ENCODE assay signal across 8 cellular contexts in the genomic region with DNA sequence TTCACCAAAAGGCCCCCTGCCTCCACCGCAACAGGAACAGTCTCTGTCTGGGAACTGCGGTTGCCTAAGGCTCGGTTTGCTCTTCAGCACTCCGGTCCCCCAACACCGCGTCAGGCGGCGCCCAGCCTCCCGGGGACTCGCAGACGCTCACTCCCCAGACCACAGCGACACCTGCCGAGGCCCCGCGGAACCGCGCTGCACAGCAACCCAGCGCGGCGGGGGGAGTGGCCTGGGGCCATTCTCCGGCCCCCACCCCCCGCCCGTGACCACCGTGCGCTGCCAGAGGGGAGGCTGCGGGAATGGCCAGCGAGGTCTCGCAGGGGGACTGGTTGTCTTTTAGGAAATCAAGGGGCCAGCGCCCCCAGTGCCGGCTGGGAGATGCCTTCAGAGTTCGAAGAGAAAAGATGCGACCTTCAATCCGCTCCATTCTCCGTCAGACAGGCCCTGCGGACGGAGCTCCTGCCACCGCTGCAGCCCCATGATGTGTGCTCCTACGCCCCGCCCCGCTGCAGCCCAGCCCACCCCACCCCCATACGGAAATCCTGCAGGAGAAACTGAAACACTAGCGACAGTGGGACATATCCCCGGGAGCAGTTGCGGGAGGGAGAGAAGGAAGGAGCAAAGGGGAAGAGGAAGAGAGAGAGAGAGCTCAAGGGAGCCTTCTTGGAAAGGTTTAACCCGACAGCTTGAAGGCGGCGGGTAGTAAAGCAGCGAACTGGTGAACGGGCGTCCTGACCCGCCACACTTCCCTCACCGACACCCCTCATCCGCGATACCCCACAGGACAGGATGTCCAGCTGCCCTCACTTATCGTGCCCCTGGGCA.
A peak's percentile ranks its signal among the peaks of the same experiment; 100 is the strongest.
DNase-seq lines count a peak whose midpoint lies in the region; ATAC-seq and TF ChIP-seq lines count a peak whose summit lies in the region.

No MANE protein-coding gene starts in this region.

- DNase-seq in SIG-M5 treated with dmso at 0.1 percent for 504 hours (lab: John Stamatoyannopoulos, UW; ENCODE audit: unreplicated experiment) (peak; percentile 49), SIG-M5 (lab: John Stamatoyannopoulos, UW) (no peak), NCI-H2107 (lab: John Stamatoyannopoulos, UW) (peak; percentile 71), WTC11 (ENCODE audit: low spot score) (peak; percentile 96), cardiac fibroblast (ENCODE audit: low read depth in 2 of 2) (peak; percentile 75 to 80), iris pigment epithelial cell (ENCODE audit: low read depth) (peak; percentile 70), spleen (peak; percentile 97)

- peaks cover 24% of the 10 kb centered on the region for H3K4me1 Mint-ChIP-seq in WTC11

- intact Hi-C loops in spleen (cut with DNase I; ENCODE audit: low total_unique reads) = no loop called here

- H3K27me3 Mint-ChIP-seq in WTC11 (ENCODE audit: low read depth) = peaks cover 19% of the 10 kb centered on the region

- ATAC-seq in HG03039 (IDR thresholded peaks at IDR 0.05; ENCODE audit: unreplicated experiment) (peak; percentile 99), WTC11 (peak; percentile 94)

- peaks cover 0 to 6% (median 0%) of the 10 kb centered on the region in 8 donors for H3K9me3 ChIP-seq in spleen

- TF ChIP-seq POLR2A in spleen (IDR thresholded peaks at IDR 0.05) = no peak

- peaks cover 10% of the 10 kb centered on the region for H3K36me3 Mint-ChIP-seq in WTC11

- POLR2A ChIA-PET in WTC11 (lab: Charles Lee) = interaction anchor here (0.6 to 1.5 kb wide), 5 partner anchors 109 to 1306 kb away, joined by 3 to 5 read pairs (median 4); a partner anchor contains a TSS

- H3K4me3 ChIP-seq in cardiac fibroblast (replicated peaks in 1 of 2; ENCODE audit: low read depth in 2 of 2, low read length in 2 of 2) = peak overlapping the region; percentile 66 to 70
- H3K4me3 ChIP-seq in spleen = peak overlapping the region; percentile 42 to 79 (median 61)

- 0 to 1% (median 0%) methylated on average over 37 to 55 of the region's 55 CpGs for WGBS in spleen, 5 donors

- H3K9me3 Mint-ChIP-seq in WTC11 = peaks cover 43% of the 10 kb centered on the region

- H3K27me3 ChIP-seq in spleen (replicated peaks in 1 of 7) = peaks cover 0 to 22% (median 0%) of the 10 kb centered on the region in 7 donors

- CTCF ChIA-PET in WTC11 (lab: Charles Lee) = interaction anchor here (0.5 to 2.7 kb wide), 66 partner anchors 9 to 1033 kb away, joined by 3 to 31 read pairs (median 4); a partner anchor contains a TSS

- no peaks in the 10 kb centered on the region for H3K36me3 ChIP-seq in spleen

- peak overlapping the region; percentile 76 for H3K27ac Mint-ChIP-seq in WTC11

- peaks cover 0 to 21% (median 12%) of the 10 kb centered on the region in 6 donors for H3K4me1 ChIP-seq in spleen

- H3K27ac ChIP-seq in spleen = peak overlapping the region; percentile 73 to 92 (median 85)

- H3K4me3 Mint-ChIP-seq in WTC11 = peak overlapping the region; percentile 77

- TF ChIP-seq CTCF in WTC11 (IDR thresholded peaks at IDR 0.05) = peak; percentile 87; the same call in 1 of the 2 replicates
- peak; percentile 76 for TF ChIP-seq CTCF in cardiac fibroblast (IDR thresholded peaks at IDR 0.05; ENCODE audit: low read depth, low read length)
- peak; percentile 90 to 99 (median 96) for TF ChIP-seq CTCF in spleen (IDR thresholded peaks at IDR 0.05 in 8 of 11, conservative IDR thresholded peaks at IDR 0.05 in 3 of 11)

TF ChIP-seq in WTC11, 78 proteins besides CTCF, POLR2A, EP300 and RAD21 (continues in another document):
- TF ChIP-seq ZNF396 (CRISPR knock-in tag; IDR thresholded peaks at IDR 0.05; ENCODE audit: borderline replicate concordance) (no peak), FOXP1 (CRISPR knock-in tag; IDR thresholded peaks at IDR 0.05; ENCODE audit: borderline replicate concordance) (peak; percentile 82; the same call in 1 of the 2 replicates), RELA (CRISPR knock-in tag; IDR thresholded peaks at IDR 0.05; ENCODE audit: borderline replicate concordance) (no peak), GTF2I (CRISPR knock-in tag; conservative IDR thresholded peaks at IDR 0.05) (no peak), ZNF671 (CRISPR knock-in tag; IDR thresholded peaks at IDR 0.05) (no peak), ZNF219 (CRISPR knock-in tag; IDR thresholded peaks at IDR 0.05; ENCODE audit: borderline replicate concordance) (no peak), KAT7 (CRISPR knock-in tag; IDR thresholded peaks at IDR 0.05; ENCODE audit: borderline replicate concordance) (no peak), TCF7 (CRISPR knock-in tag; IDR thresholded peaks at IDR 0.05; ENCODE audit: low read depth) (no peak), ZNF423 (CRISPR knock-in tag; IDR thresholded peaks at IDR 0.05) (peak; percentile 41), ETV6 (CRISPR knock-in tag; IDR thresholded peaks at IDR 0.05) (peak; percentile 88; the same call in 1 of the 2 replicates)
- TF ChIP-seq, protein P1, sequence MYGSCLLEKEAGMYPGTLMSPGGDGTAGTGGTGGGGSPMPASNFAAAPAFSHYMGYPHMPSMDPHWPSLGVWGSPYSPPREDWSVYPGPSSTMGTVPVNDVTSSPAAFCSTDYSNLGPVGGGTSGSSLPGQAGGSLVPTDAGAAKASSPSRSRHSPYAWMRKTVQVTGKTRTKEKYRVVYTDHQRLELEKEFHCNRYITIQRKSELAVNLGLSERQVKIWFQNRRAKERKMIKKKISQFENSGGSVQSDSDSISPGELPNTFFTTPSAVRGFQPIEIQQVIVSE (CRISPR knock-in tag; IDR thresholded peaks at IDR 0.05; ENCODE audit: borderline replicate concordance) = no peak
- TF ChIP-seq, protein P2, sequence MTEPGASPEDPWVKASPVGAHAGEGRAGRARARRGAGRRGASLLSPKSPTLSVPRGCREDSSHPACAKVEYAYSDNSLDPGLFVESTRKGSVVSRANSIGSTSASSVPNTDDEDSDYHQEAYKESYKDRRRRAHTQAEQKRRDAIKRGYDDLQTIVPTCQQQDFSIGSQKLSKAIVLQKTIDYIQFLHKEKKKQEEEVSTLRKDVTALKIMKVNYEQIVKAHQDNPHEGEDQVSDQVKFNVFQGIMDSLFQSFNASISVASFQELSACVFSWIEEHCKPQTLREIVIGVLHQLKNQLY (CRISPR knock-in tag; IDR thresholded peaks at IDR 0.05) = no peak
- TF ChIP-seq, protein P3, sequence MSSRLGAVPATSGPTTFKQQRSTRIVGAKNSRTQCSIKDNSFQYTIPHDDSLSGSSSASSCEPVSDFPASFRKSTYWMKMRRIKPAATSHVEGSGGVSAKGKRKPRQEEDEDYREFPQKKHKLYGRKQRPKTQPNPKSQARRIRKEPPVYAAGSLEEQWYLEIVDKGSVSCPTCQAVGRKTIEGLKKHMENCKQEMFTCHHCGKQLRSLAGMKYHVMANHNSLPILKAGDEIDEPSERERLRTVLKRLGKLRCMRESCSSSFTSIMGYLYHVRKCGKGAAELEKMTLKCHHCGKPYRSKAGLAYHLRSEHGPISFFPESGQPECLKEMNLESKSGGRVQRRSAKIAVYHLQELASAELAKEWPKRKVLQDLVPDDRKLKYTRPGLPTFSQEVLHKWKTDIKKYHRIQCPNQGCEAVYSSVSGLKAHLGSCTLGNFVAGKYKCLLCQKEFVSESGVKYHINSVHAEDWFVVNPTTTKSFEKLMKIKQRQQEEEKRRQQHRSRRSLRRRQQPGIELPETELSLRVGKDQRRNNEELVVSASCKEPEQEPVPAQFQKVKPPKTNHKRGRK (CRISPR knock-in tag; IDR thresholded peaks at IDR 0.05; ENCODE audit: borderline replicate concordance) = no peak
- TF ChIP-seq, protein P4, sequence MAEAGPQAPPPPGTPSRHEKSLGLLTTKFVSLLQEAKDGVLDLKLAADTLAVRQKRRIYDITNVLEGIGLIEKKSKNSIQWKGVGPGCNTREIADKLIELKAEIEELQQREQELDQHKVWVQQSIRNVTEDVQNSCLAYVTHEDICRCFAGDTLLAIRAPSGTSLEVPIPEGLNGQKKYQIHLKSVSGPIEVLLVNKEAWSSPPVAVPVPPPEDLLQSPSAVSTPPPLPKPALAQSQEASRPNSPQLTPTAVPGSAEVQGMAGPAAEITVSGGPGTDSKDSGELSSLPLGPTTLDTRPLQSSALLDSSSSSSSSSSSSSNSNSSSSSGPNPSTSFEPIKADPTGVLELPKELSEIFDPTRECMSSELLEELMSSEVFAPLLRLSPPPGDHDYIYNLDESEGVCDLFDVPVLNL (CRISPR knock-in tag; IDR thresholded peaks at IDR 0.05; ENCODE audit: borderline replicate concordance, low read depth) = no peak
- TF ChIP-seq, protein P5, sequence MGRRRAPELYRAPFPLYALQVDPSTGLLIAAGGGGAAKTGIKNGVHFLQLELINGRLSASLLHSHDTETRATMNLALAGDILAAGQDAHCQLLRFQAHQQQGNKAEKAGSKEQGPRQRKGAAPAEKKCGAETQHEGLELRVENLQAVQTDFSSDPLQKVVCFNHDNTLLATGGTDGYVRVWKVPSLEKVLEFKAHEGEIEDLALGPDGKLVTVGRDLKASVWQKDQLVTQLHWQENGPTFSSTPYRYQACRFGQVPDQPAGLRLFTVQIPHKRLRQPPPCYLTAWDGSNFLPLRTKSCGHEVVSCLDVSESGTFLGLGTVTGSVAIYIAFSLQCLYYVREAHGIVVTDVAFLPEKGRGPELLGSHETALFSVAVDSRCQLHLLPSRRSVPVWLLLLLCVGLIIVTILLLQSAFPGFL (CRISPR knock-in tag; IDR thresholded peaks at IDR 0.05; ENCODE audit: borderline replicate concordance) = no peak
- TF ChIP-seq, protein P6, sequence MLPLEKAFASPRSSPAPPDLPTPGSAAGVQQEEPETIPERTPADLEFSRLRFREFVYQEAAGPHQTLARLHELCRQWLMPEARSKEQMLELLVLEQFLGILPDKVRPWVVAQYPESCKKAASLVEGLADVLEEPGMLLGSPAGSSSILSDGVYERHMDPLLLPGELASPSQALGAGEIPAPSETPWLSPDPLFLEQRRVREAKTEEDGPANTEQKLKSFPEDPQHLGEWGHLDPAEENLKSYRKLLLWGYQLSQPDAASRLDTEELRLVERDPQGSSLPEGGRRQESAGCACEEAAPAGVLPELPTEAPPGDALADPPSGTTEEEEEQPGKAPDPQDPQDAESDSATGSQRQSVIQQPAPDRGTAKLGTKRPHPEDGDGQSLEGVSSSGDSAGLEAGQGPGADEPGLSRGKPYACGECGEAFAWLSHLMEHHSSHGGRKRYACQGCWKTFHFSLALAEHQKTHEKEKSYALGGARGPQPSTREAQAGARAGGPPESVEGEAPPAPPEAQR (CRISPR knock-in tag; IDR thresholded peaks at IDR 0.05) = no peak
- TF ChIP-seq, protein P7, sequence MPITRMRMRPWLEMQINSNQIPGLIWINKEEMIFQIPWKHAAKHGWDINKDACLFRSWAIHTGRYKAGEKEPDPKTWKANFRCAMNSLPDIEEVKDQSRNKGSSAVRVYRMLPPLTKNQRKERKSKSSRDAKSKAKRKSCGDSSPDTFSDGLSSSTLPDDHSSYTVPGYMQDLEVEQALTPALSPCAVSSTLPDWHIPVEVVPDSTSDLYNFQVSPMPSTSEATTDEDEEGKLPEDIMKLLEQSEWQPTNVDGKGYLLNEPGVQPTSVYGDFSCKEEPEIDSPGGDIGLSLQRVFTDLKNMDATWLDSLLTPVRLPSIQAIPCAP (CRISPR knock-in tag; IDR thresholded peaks at IDR 0.05) = no peak
